1 cellular context compared by ENCODE assay signal in genomic region chr2:11417946-11418585, GRCh38.
TF ChIP-seq lines count a peak whose summit lies in the region.

No MANE protein-coding gene starts in this region.

TF ChIP-seq in K562, 482 proteins besides CTCF, POLR2A, EP300 and RAD21 (continued from another document):
- TF ChIP-seq HMBOX1 (IDR thresholded peaks at IDR 0.05) (no peak), ZNF780A (CRISPR knock-in tag; IDR thresholded peaks at IDR 0.05) (no peak), THAP12 (CRISPR knock-in tag; IDR thresholded peaks at IDR 0.05) (no peak), MCM5 (IDR thresholded peaks at IDR 0.05; ENCODE audit: low read depth) (no peak), BRD4 (IDR thresholded peaks at IDR 0.05) (no peak), CBX8 (IDR thresholded peaks at IDR 0.05; ENCODE audit: borderline replicate concordance, extremely low read depth, low read depth, low read length, poor library complexity, severe bottlenecking) (no peak), ZNF395 (CRISPR knock-in tag; IDR thresholded peaks at IDR 0.05) (no peak), TCF15 (CRISPR knock-in tag; IDR thresholded peaks at IDR 0.05) (no peak), ATF7 (IDR thresholded peaks at IDR 0.05) (no peak), FOXP4 (CRISPR knock-in tag; IDR thresholded peaks at IDR 0.05; ENCODE audit: borderline replicate concordance) (no peak), BCL6 (CRISPR knock-in tag; IDR thresholded peaks at IDR 0.05) (no peak), GATAD2B (IDR thresholded peaks at IDR 0.05; ENCODE audit: borderline replicate concordance) (no peak), SREBF2 (CRISPR knock-in tag; IDR thresholded peaks at IDR 0.05) (no peak), MIER1 (IDR thresholded peaks at IDR 0.05; ENCODE audit: low read depth) (no peak), ELK1 (CRISPR knock-in tag; IDR thresholded peaks at IDR 0.05) (no peak), KAT7 (CRISPR knock-in tag; IDR thresholded peaks at IDR 0.05; ENCODE audit: borderline replicate concordance) (no peak), CEBPB (tag; IDR thresholded peaks at IDR 0.05) (no peak), KAT2B (IDR thresholded peaks at IDR 0.05; ENCODE audit: low read depth, low read length) (no peak), ZBTB33 (CRISPR knock-in tag; IDR thresholded peaks at IDR 0.05) (peak; percentile 65), HNRNPK (IDR thresholded peaks at IDR 0.05; ENCODE audit: low read depth, low read length, poor library complexity, severe bottlenecking) (no peak), ILK (tag; IDR thresholded peaks at IDR 0.05; ENCODE audit: borderline replicate concordance, low read depth) (no peak), KDM1A (IDR thresholded peaks at IDR 0.05) (peak in 1 of 2 experiments; percentile 19; a peak in 1 of 4 replicates), ZNF384 (IDR thresholded peaks at IDR 0.05; ENCODE audit: low read depth, low read length) (peak; percentile 76), ZKSCAN8 (CRISPR knock-in tag; IDR thresholded peaks at IDR 0.05) (no peak), PCBP1 (IDR thresholded peaks at IDR 0.05; ENCODE audit: low read depth, low read length, poor library complexity, severe bottlenecking) (no peak), HNRNPL (IDR thresholded peaks at IDR 0.05; ENCODE audit: low read depth, low read length) (no peak), PTRF (tag; IDR thresholded peaks at IDR 0.05) (no peak), RCOR1 (IDR thresholded peaks at IDR 0.05; ENCODE audit: borderline replicate concordance in 1 of 2, low read depth in 2 of 2, low read length in 2 of 2) (0 out of 4 replicates have a peak, but pooled peaks of 1 of the 2 experiments have one; percentile 34), NR2C2 (CRISPR knock-in tag; IDR thresholded peaks at IDR 0.05) (no peak), NR2C2 (tag; IDR thresholded peaks at IDR 0.05) (no peak), ZNF280A (IDR thresholded peaks at IDR 0.05; ENCODE audit: low read depth, partially characterized antibody) (peak; percentile 42), SRSF1 (IDR thresholded peaks at IDR 0.05; ENCODE audit: low read depth, low read length) (no peak), MAX (CRISPR knock-in tag; IDR thresholded peaks at IDR 0.05) (no peak), SMARCA5 (IDR thresholded peaks at IDR 0.05) (0 out of 2 replicates have a peak, but pooled peaks have one; percentile 23), ETS2 (tag; IDR thresholded peaks at IDR 0.05; ENCODE audit: borderline replicate concordance, poor library complexity, severe bottlenecking) (no peak), BHLHE40 (IDR thresholded peaks at IDR 0.05; ENCODE audit: low read length) (no peak), CTBP1 (IDR thresholded peaks at IDR 0.05; ENCODE audit: borderline replicate concordance) (no peak), ZNF124 (CRISPR knock-in tag; IDR thresholded peaks at IDR 0.05) (no peak), ZBED1 (IDR thresholded peaks at IDR 0.05) (no peak), HIVEP1 (CRISPR knock-in tag; IDR thresholded peaks at IDR 0.05) (no peak), POU5F1 (IDR thresholded peaks at IDR 0.05; ENCODE audit: borderline replicate concordance, low read depth, low read length, partially characterized antibody) (no peak), MYNN (IDR thresholded peaks at IDR 0.05) (no peak), MYNN (CRISPR knock-in tag; IDR thresholded peaks at IDR 0.05) (no peak), PHF21A (IDR thresholded peaks at IDR 0.05; ENCODE audit: borderline replicate concordance, low read depth) (no peak), ATF1 (CRISPR knock-in tag; IDR thresholded peaks at IDR 0.05) (no peak), ATF1 (tag; IDR thresholded peaks at IDR 0.05) (no peak), CBX1 (IDR thresholded peaks at IDR 0.05; ENCODE audit: low read depth) (0 out of 2 replicates have a peak, but pooled peaks have one; percentile 43), RBM25 (IDR thresholded peaks at IDR 0.05; ENCODE audit: low read depth, low read length, severe bottlenecking) (peak; percentile 77), ZBTB7A (IDR thresholded peaks at IDR 0.05; ENCODE audit: borderline replicate concordance, control insufficient read depth, low read depth, low read length) (no peak), ILF3 (IDR thresholded peaks at IDR 0.05; ENCODE audit: borderline replicate concordance) (no peak), ZNF778 (CRISPR knock-in tag; IDR thresholded peaks at IDR 0.05) (no peak)
TF ChIP-seq in K562: peak in this region for 15.
